8 cellular contexts compared by ENCODE assay signal in the genomic region with DNA sequence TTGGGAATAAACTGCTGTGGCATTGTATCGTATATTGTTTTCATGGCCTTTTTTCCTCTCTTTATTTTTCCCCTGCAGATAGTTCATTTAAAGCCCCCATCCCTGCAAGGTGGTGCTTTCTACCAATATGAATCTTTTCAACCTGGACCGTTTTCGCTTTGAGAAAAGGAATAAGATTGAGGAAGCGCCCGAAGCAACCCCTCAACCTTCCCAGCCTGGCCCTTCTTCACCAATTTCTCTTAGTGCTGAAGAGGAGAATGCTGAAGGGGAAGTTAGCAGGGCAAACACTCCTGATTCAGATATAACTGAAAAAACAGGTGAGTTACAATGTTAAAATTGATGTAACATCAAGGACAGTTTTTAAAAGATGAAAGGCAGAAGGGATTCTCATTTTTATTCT. TPM values are rescaled to one million over a fixed set of nuclear protein-coding genes. Genes with fewer than 3 reads are reported as not detected.
DNase-seq lines count a peak whose midpoint lies in the region; ATAC-seq and TF ChIP-seq lines count a peak whose summit lies in the region.

No MANE protein-coding gene starts in this region.

- peaks cover 3% of the 10 kb centered on the region for H3K36me3 ChIP-seq in BJ (ENCODE audit: control insufficient read depth, insufficient read depth, low read length)
- peaks cover 3% of the 10 kb centered on the region for H3K36me3 ChIP-seq in muscle layer of colon (ENCODE audit: insufficient read depth, low read length)

- H3K4me3 ChIP-seq in BJ (ENCODE audit: low read depth, low read length) (peak overlapping the region; percentile 94), LNCaP clone FGC (ENCODE audit: low read depth, low read length) (peak overlapping the region; percentile 89), muscle layer of colon (ENCODE audit: low read depth in 1 of 2, low read length in 2 of 2) (peak overlapping the region; percentile 77 to 79)

- peaks cover 13% of the 10 kb centered on the region for H3K4me1 ChIP-seq in muscle layer of colon (ENCODE audit: insufficient read depth, low read length)

- no peaks in the 10 kb centered on the region for H3K9me3 ChIP-seq in muscle layer of colon (ENCODE audit: low read length)

- ATAC-seq in left colon (no peak), HG02678 (IDR thresholded peaks at IDR 0.05; ENCODE audit: unreplicated experiment) (no peak), sciatic nerve (no peak)

- no peaks in the 10 kb centered on the region for H3K27me3 ChIP-seq in BJ (ENCODE audit: control insufficient read depth, insufficient read depth, low read length)
- no peaks in the 10 kb centered on the region for H3K27me3 ChIP-seq in muscle layer of colon (ENCODE audit: control insufficient read depth in 1 of 2, insufficient read depth in 2 of 2, low read length in 2 of 2)

- CTCF ChIA-PET in BJ (lab: Yijun Ruan, JAX) = interaction anchor here (1.7 kb wide), 1 partner anchor 27 kb away, joined by 5 read pairs; no protein-coding TSS in a partner anchor

- TF ChIP-seq CTCF in BJ (IDR thresholded peaks at IDR 0.05; ENCODE audit: insufficient read depth, low read depth, low read length) (no peak), LNCaP clone FGC (IDR thresholded peaks at IDR 0.05; ENCODE audit: control insufficient read depth, extremely low read depth, insufficient read depth) (no peak)

- peak overlapping the region; percentile 88 for H3K27ac ChIP-seq in caudate nucleus (ENCODE audit: low read depth, low read length)
- H3K27ac ChIP-seq in muscle layer of colon (ENCODE audit: low read depth, low read length) = peak overlapping the region; percentile 96

- DNase-seq in BJ (ENCODE audit: low read depth) = no peak
- no peak for DNase-seq in LNCaP clone FGC (ENCODE audit: low read depth)
- no peak for DNase-seq in caudate nucleus (lab: John Stamatoyannopoulos, UW)
- DNase-seq in left colon = no peak
- no peak for DNase-seq in stimulated activated CD4-positive, alpha-beta T cell treated with anti-CD3 and anti-CD28 coated beads, Interleukin-1b, Interleukin-23, amount 100 ng/mL, for 48 hours
- DNase-seq in sciatic nerve (ENCODE audit: low spot score) = no peak

- peak overlapping the region; percentile 70 for H3K9ac ChIP-seq in muscle layer of colon (ENCODE audit: low read length)

- POLR2A ChIA-PET in BJ (lab: Charles Lee) = interaction anchor here (0.6 kb wide), 1 partner anchor 120 kb away, joined by 3 read pairs; no protein-coding TSS in a partner anchor

- intact Hi-C loops in left colon (cut with DNase I, micrococcal nuclease) = no loop called here
- intact Hi-C loops in sciatic nerve (cut with DNase I) = no loop called here

RNA-seq across cellular contexts. Expression of gene SMARCAD1, which starts 0.6 kb away (rescaled TPM):
- polyA plus RNA-seq in BJ (2011; rRNA removed) = 8.2 and 18.2 TPM in 2 replicates
- polyA minus RNA-seq in BJ (2011; rRNA and poly(A)+ RNA removed) = 12.0 and 13.7 TPM in 2 replicates
- total RNA-seq in left colon (10 to 100 TPM; 18.0 to 18.4 TPM), sciatic nerve (23.9 TPM)
